ENCODE assay signal across 20 cellular contexts in genomic region chr20:36197271-36197670, GRCh38. TPM values are rescaled to one million over a fixed set of nuclear protein-coding genes. Genes with fewer than 3 reads are reported as not detected.
"Had no signal": no experiment of that assay in that cellular context is flagged by ENCODE, and none has a peak within 500 bp of the region (broad histone marks: within the 10 kb centered on the region; RNA-seq: fewer than 3 reads in every experiment).

No MANE protein-coding gene starts in this region.

- DNase-seq: activated CD4-positive, alpha-beta memory T cell treated with anti-CD3 and anti-CD28 coated beads for 36 hours; activated CD4-positive, alpha-beta T cell treated with anti-CD3 and anti-CD28 coated beads for 48 hours; activated naive CD4-positive, alpha-beta T cell treated with Interleukin-2 at 50 U/mL for 16 hours; activated naive CD8-positive, alpha-beta T cell treated with anti-CD3 and anti-CD28 coated beads, Interleukin-2, amount 10 ng/mL, durations not matched to agents 7 days and 5 days; activated T-cell treated with anti-CD3 and anti-CD28 coated beads, Interleukin-2, amount 50 U/mL, for 48 hours; amygdala; cortex of kidney; endodermal cell; erythroblast; foreskin melanocyte; glutamatergic neuron; immature natural killer cell; kidney glomerular epithelial cell; midbrain; natural killer cell; retina; uterus had no signal

- H3K4me1 ChIP-seq: tibial nerve, uterus had no signal

- H3K27ac ChIP-seq: cardiac muscle cell, hepatocyte, tibial nerve, uterus had no signal

- H3K27me3 ChIP-seq: cardiac muscle cell, hepatocyte, tibial nerve, uterus had no signal

- H3K36me3 ChIP-seq: uterus had no signal

- H3K9me3 ChIP-seq: tibial nerve, uterus had no signal

- ATAC-seq: natural killer cell had no signal

- H3K4me3 ChIP-seq: cardiac muscle cell, hepatocyte, tibial nerve, uterus had no signal

RNA-seq across cellular contexts. Expression of gene EPB41L1, which starts 42.7 kb away (rescaled TPM):
- polyA plus RNA-seq: immature natural killer cell had no signal
